20 cellular contexts compared by ENCODE assay signal in the genomic region with DNA sequence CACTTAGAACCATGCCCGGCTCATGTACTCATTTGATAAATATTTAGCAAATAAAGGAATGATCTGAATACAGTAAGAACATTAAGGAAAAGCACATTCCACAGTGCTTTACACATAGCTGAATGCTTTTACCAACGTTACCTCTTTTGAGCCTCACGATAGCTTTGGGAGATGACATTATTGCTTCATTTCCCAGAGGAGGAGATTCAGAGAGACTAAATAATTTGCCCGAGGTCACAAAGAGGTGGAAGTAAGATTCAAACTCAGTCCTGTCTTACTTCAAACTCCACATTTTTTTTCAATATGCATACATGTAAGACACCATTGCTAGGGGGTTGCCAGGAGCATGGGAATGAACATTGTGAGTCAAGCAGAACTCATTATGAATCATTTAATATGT.
A peak's percentile ranks its signal among the peaks of the same experiment; 100 is the strongest.
DNase-seq lines count a peak whose midpoint lies in the region; ATAC-seq lines count a peak whose summit lies in the region.
"Had no signal": no experiment of that assay in that cellular context is flagged by ENCODE, and none has a peak within 500 bp of the region (broad histone marks: within the 10 kb centered on the region; RNA-seq: fewer than 3 reads in every experiment).

No MANE protein-coding gene starts in this region.

- no peak overlapping the region for H3K4me3 ChIP-seq in SJCRH30
- H3K4me3 ChIP-seq: ascending aorta; BLaER1 treated with 17β-estradiol and CSF1 and Interleukin-3, amounts not matched to agents 10 nM and 100 nM; spleen had no signal

- H3K27ac ChIP-seq in SJCRH30: no peak overlapping the region
- H3K27ac ChIP-seq: ascending aorta; BLaER1 treated with 17β-estradiol and CSF1 and Interleukin-3, amounts not matched to agents 10 nM and 100 nM; spleen had no signal

- peak; percentile 53 for DNase-seq in EL
- peak; percentile 4 for DNase-seq in M059J (ENCODE audit: low read depth)
- DNase-seq in astrocyte of the hippocampus (ENCODE audit: low read depth, low spot score): peak; percentile 48
- peak; percentile 8 for DNase-seq in iris pigment epithelial cell (ENCODE audit: low read depth)
- no peak for DNase-seq in A172 (ENCODE audit: low spot score)
- DNase-seq in NAMALWA (ENCODE audit: low spot score): no peak
- DNase-seq in SJCRH30: no peak
- DNase-seq: activated CD4-positive, alpha-beta T cell treated with anti-CD3 and anti-CD28 coated beads for 36 hours; activated CD8-positive, alpha-beta T cell treated with anti-CD3 and anti-CD28 coated beads, Interleukin-2, amount 10 ng/mL, durations not matched to agents 7 days and 5 days; DMS79; mesenchymal stem cell; NCI-H1417 treated with DMSO at 0.1 percent for 48 hours; NCI-H2081; NCI-H345; right cardiac atrium; spleen had no signal

- no peaks in the 10 kb centered on the region for H3K36me3 ChIP-seq in SJCRH30
- H3K36me3 ChIP-seq: ascending aorta; BLaER1 treated with 17β-estradiol and CSF1 and Interleukin-3, amounts not matched to agents 10 nM and 100 nM; spleen had no signal

- no peaks in the 10 kb centered on the region for H3K9me3 ChIP-seq in SJCRH30 (replicated peaks)
- H3K9me3 ChIP-seq: ascending aorta had no signal

- no peaks in the 10 kb centered on the region for H3K4me1 ChIP-seq in SJCRH30
- H3K4me1 ChIP-seq: ascending aorta, spleen had no signal

- ATAC-seq in HG03565 (IDR thresholded peaks at IDR 0.05; ENCODE audit: unreplicated experiment): no peak
- ATAC-seq: activated CD4-positive, alpha-beta T cell treated with anti-CD3 and anti-CD28 coated beads for 36 hours; activated CD8-positive, alpha-beta T cell treated with anti-CD3 and anti-CD28 coated beads, Interleukin-2, amount 10 ng/mL, durations not matched to agents 7 days and 5 days; activated naive CD4-positive, alpha-beta T cell treated with anti-CD3 and anti-CD28 coated beads, Interleukin-2, amount 50 U/mL, for 72 hours; right cardiac atrium had no signal

- no peaks in the 10 kb centered on the region for H3K27me3 ChIP-seq in SJCRH30
- H3K27me3 ChIP-seq: ascending aorta; BLaER1 treated with 17β-estradiol and CSF1 and Interleukin-3, amounts not matched to agents 10 nM and 100 nM had no signal

Comparison
In these comparisons a context has a peak if more than half of its experiments do, and no peak if none do; other contexts are left out.
1. DNase-seq: peak in EL (single experiment), M059J (single experiment), astrocyte of the hippocampus (single experiment) and iris pigment epithelial cell (single experiment); none in A172 (single experiment), NAMALWA (single experiment) and SJCRH30 (0 of 2).